ENCODE assay signal across 1 cellular context in the genomic region with DNA sequence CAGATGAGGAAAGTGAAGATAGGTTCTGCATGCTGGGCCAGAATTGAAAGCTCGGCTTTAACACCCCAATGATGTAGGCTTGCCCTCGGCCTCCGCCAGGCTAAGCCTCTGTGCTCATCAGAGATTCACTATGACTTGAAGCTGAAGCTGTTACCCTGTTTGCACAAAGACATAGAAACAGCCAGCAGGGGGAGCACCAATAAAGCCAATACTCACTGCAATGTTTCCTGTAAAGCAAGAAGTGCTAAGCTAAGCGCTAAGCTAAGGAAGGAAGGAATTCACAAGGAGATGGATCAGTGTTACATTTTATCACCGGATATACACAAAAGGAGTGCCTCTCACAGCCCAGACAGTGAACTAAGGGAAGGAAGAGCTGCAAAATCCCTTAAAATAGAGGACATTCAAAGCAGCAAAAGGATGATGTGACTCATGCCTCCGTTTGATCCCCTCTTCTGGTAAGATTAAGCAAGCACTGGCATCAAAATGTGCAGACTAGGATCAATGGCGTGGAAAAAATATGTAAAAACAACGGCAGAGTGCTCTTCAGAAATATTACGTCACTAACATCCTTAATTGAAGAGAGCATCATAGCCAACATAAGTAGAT.
TF ChIP-seq lines count a peak whose summit lies in the region.

No MANE protein-coding gene starts in this region.

TF ChIP-seq in K562, 482 proteins besides CTCF, POLR2A, EP300 and RAD21 (continued from another document and continues in another):
- TF ChIP-seq, protein P1, sequence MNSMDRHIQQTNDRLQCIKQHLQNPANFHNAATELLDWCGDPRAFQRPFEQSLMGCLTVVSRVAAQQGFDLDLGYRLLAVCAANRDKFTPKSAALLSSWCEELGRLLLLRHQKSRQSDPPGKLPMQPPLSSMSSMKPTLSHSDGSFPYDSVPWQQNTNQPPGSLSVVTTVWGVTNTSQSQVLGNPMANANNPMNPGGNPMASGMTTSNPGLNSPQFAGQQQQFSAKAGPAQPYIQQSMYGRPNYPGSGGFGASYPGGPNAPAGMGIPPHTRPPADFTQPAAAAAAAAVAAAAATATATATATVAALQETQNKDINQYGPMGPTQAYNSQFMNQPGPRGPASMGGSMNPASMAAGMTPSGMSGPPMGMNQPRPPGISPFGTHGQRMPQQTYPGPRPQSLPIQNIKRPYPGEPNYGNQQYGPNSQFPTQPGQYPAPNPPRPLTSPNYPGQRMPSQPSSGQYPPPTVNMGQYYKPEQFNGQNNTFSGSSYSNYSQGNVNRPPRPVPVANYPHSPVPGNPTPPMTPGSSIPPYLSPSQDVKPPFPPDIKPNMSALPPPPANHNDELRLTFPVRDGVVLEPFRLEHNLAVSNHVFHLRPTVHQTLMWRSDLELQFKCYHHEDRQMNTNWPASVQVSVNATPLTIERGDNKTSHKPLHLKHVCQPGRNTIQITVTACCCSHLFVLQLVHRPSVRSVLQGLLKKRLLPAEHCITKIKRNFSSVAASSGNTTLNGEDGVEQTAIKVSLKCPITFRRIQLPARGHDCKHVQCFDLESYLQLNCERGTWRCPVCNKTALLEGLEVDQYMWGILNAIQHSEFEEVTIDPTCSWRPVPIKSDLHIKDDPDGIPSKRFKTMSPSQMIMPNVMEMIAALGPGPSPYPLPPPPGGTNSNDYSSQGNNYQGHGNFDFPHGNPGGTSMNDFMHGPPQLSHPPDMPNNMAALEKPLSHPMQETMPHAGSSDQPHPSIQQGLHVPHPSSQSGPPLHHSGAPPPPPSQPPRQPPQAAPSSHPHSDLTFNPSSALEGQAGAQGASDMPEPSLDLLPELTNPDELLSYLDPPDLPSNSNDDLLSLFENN (IDR thresholded peaks at IDR 0.05; ENCODE audit: low read depth in 2 of 2, low read length in 2 of 2), result no peak
- TF ChIP-seq KLF10 (CRISPR knock-in tag; IDR thresholded peaks at IDR 0.05) (no peak), STAT5B (CRISPR knock-in tag; IDR thresholded peaks at IDR 0.05) (no peak), ZKSCAN8 (CRISPR knock-in tag; IDR thresholded peaks at IDR 0.05) (no peak), HLTF (IDR thresholded peaks at IDR 0.05) (no peak), CC2D1A (IDR thresholded peaks at IDR 0.05) (peak; percentile 60; the same call in 1 of the 2 replicates), FOXP4 (CRISPR knock-in tag; IDR thresholded peaks at IDR 0.05; ENCODE audit: borderline replicate concordance) (no peak), XRCC4 (IDR thresholded peaks at IDR 0.05; ENCODE audit: extremely low read depth, insufficient read depth, insufficient read length) (no peak), HDGF (IDR thresholded peaks at IDR 0.05) (no peak), ARID2 (IDR thresholded peaks at IDR 0.05) (peak; percentile 76; the same call in 1 of the 2 replicates), EGR1 (conservative IDR thresholded peaks at IDR 0.05) (no peak), KLF1 (tag; IDR thresholded peaks at IDR 0.05) (no peak), MEF2A (IDR thresholded peaks at IDR 0.05; ENCODE audit: control insufficient read depth, low read depth, low read length) (no peak), TFAP4 (CRISPR knock-in tag; IDR thresholded peaks at IDR 0.05; ENCODE audit: borderline replicate concordance) (no peak), ZNF449 (CRISPR knock-in tag; IDR thresholded peaks at IDR 0.05) (no peak), STAG1 (CRISPR knock-in tag; IDR thresholded peaks at IDR 0.05; ENCODE audit: borderline replicate concordance) (peak; percentile 75; the same call in 1 of the 2 replicates), SETDB1 (IDR thresholded peaks at IDR 0.05; ENCODE audit: low read length) (no peak), RFX1 (IDR thresholded peaks at IDR 0.05) (no peak), RBFOX2 (IDR thresholded peaks at IDR 0.05; ENCODE audit: low read depth, low read length) (no peak), ZNF224 (CRISPR knock-in tag; IDR thresholded peaks at IDR 0.05) (no peak), ZNF699 (CRISPR knock-in tag; IDR thresholded peaks at IDR 0.05; ENCODE audit: insufficient replicate concordance) (no peak), SOX6 (IDR thresholded peaks at IDR 0.05) (no peak), POU5F1 (IDR thresholded peaks at IDR 0.05; ENCODE audit: borderline replicate concordance, low read depth, low read length, partially characterized antibody) (no peak), MAFG (tag; conservative IDR thresholded peaks at IDR 0.05) (peak; percentile 30; the same call in 1 of the 2 replicates), PHTF2 (CRISPR knock-in tag; IDR thresholded peaks at IDR 0.05) (no peak), ATF4 (CRISPR knock-in tag; IDR thresholded peaks at IDR 0.05) (no peak), TAF7 (tag; IDR thresholded peaks at IDR 0.05) (no peak), TEAD2 (tag; IDR thresholded peaks at IDR 0.05) (no peak), HINFP (tag; conservative IDR thresholded peaks at IDR 0.05; ENCODE audit: low read depth) (no peak), ZNF717 (CRISPR knock-in tag; IDR thresholded peaks at IDR 0.05) (no peak), DACH1 (IDR thresholded peaks at IDR 0.05; ENCODE audit: partially characterized antibody) (no peak), HMGN3 (IDR thresholded peaks at IDR 0.05; ENCODE audit: borderline replicate concordance, extremely low read depth, insufficient read length, low read depth, low read length) (no peak), KAT8 (IDR thresholded peaks at IDR 0.05; ENCODE audit: low read depth) (no peak)
- TF ChIP-seq, protein P2, sequence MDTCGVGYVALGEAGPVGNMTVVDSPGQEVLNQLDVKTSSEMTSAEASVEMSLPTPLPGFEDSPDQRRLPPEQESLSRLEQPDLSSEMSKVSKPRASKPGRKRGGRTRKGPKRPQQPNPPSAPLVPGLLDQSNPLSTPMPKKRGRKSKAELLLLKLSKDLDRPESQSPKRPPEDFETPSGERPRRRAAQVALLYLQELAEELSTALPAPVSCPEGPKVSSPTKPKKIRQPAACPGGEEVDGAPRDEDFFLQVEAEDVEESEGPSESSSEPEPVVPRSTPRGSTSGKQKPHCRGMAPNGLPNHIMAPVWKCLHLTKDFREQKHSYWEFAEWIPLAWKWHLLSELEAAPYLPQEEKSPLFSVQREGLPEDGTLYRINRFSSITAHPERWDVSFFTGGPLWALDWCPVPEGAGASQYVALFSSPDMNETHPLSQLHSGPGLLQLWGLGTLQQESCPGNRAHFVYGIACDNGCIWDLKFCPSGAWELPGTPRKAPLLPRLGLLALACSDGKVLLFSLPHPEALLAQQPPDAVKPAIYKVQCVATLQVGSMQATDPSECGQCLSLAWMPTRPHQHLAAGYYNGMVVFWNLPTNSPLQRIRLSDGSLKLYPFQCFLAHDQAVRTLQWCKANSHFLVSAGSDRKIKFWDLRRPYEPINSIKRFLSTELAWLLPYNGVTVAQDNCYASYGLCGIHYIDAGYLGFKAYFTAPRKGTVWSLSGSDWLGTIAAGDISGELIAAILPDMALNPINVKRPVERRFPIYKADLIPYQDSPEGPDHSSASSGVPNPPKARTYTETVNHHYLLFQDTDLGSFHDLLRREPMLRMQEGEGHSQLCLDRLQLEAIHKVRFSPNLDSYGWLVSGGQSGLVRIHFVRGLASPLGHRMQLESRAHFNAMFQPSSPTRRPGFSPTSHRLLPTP (IDR thresholded peaks at IDR 0.05; ENCODE audit: borderline replicate concordance, extremely low read depth, insufficient read length), result no peak
- TF ChIP-seq, protein P3, sequence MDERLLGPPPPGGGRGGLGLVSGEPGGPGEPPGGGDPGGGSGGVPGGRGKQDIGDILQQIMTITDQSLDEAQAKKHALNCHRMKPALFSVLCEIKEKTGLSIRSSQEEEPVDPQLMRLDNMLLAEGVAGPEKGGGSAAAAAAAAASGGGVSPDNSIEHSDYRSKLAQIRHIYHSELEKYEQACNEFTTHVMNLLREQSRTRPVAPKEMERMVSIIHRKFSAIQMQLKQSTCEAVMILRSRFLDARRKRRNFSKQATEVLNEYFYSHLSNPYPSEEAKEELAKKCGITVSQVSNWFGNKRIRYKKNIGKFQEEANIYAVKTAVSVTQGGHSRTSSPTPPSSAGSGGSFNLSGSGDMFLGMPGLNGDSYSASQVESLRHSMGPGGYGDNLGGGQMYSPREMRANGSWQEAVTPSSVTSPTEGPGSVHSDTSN (CRISPR knock-in tag; IDR thresholded peaks at IDR 0.05; ENCODE audit: low read depth), result no peak
- TF ChIP-seq, protein P3 (tag; conservative IDR thresholded peaks at IDR 0.05; ENCODE audit: low read depth), result no peak
- TF ChIP-seq, protein P4, sequence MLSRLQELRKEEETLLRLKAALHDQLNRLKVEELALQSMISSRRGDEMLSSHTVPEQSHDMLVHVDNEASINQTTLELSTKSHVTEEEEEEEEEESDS (CRISPR knock-in tag; IDR thresholded peaks at IDR 0.05), result no peak
- TF ChIP-seq, protein P5, sequence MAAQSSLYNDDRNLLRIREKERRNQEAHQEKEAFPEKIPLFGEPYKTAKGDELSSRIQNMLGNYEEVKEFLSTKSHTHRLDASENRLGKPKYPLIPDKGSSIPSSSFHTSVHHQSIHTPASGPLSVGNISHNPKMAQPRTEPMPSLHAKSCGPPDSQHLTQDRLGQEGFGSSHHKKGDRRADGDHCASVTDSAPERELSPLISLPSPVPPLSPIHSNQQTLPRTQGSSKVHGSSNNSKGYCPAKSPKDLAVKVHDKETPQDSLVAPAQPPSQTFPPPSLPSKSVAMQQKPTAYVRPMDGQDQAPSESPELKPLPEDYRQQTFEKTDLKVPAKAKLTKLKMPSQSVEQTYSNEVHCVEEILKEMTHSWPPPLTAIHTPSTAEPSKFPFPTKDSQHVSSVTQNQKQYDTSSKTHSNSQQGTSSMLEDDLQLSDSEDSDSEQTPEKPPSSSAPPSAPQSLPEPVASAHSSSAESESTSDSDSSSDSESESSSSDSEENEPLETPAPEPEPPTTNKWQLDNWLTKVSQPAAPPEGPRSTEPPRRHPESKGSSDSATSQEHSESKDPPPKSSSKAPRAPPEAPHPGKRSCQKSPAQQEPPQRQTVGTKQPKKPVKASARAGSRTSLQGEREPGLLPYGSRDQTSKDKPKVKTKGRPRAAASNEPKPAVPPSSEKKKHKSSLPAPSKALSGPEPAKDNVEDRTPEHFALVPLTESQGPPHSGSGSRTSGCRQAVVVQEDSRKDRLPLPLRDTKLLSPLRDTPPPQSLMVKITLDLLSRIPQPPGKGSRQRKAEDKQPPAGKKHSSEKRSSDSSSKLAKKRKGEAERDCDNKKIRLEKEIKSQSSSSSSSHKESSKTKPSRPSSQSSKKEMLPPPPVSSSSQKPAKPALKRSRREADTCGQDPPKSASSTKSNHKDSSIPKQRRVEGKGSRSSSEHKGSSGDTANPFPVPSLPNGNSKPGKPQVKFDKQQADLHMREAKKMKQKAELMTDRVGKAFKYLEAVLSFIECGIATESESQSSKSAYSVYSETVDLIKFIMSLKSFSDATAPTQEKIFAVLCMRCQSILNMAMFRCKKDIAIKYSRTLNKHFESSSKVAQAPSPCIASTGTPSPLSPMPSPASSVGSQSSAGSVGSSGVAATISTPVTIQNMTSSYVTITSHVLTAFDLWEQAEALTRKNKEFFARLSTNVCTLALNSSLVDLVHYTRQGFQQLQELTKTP (IDR thresholded peaks at IDR 0.05; ENCODE audit: low read depth in 1 of 2, partially characterized antibody in 2 of 2), result no peak
